Comparison of ENCODE assay signal across 2 cellular contexts in the genomic region with DNA sequence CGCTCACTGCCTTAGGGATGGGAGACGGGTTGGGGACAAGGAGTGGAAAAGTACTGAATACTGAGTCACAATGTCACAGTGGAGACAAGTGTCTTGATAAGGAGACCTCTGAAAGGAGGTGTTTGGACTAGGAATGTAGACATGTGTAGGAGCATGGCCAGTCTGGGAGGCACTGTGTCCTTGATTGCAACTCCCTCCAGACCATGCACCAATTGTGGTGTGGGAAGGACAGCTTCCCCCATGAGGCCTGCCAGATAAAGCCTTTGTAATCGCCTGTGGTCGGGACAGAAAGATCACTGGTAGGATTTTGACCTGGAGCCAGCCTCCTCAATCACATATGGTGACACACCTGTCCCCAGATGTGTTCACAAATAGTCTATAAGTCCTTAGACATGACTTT.
TF ChIP-seq lines count a peak whose summit lies in the region.

No MANE protein-coding gene starts in this region.

TF ChIP-seq in GM23338, 12 proteins besides CTCF, POLR2A, EP300 and RAD21:
- no peak for TF ChIP-seq JUNB (IDR thresholded peaks at IDR 0.05; ENCODE audit: unreplicated experiment)

TF ChIP-seq in H1, 55 proteins besides CTCF, POLR2A, EP300 and RAD21:
- TF ChIP-seq FOSL1 (IDR thresholded peaks at IDR 0.05; ENCODE audit: insufficient read depth, low read depth, low read length) (no peak), SP2 (IDR thresholded peaks at IDR 0.05; ENCODE audit: low read length) (no peak), YY1 (IDR thresholded peaks at IDR 0.05; ENCODE audit: low read depth, low read length) (no peak), ZNF274 (IDR thresholded peaks at IDR 0.05; ENCODE audit: borderline replicate concordance, extremely low read depth, low read length) (no peak), GTF2F1 (IDR thresholded peaks at IDR 0.05; ENCODE audit: borderline replicate concordance, low read depth, low read length) (no peak), JUN (IDR thresholded peaks at IDR 0.05; ENCODE audit: low read depth, low read length) (no peak)
TF ChIP-seq in H1: peak in this region for 0.
